10 cellular contexts compared by ENCODE assay signal in genomic region chr20:49616154-49617007, GRCh38.
"Had no signal": no experiment of that assay in that cellular context is flagged by ENCODE, and none has a peak within 500 bp of the region (broad histone marks: within the 10 kb centered on the region; RNA-seq: fewer than 3 reads in every experiment).

No MANE protein-coding gene starts in this region.

- H3K27me3 ChIP-seq: body of pancreas, sigmoid colon, thyroid gland, vagina had no signal

- DNase-seq: activated CD4-positive, alpha-beta T cell treated with anti-CD3 and anti-CD28 coated beads, Interleukin-2, amount 50 U/mL, for 1 hour; cortex of kidney; naive B cell; sigmoid colon; stimulated activated CD4-positive, alpha-beta T cell treated with anti-CD3 and anti-CD28 coated beads, Interleukin-15, amount 100 ng/mL, for 24 hours; stimulated activated CD4-positive, alpha-beta T cell treated with anti-CD3 and anti-CD28 coated beads, Interleukin-4, amount 100 ng/mL, for 4 hours; thyroid gland had no signal

- H3K36me3 ChIP-seq: sigmoid colon, thyroid gland, vagina had no signal

- H3K27ac ChIP-seq: sigmoid colon, thyroid gland, vagina had no signal

- H3K4me3 ChIP-seq: body of pancreas, sigmoid colon, thyroid gland, vagina had no signal

- H3K9me3 ChIP-seq: body of pancreas, sigmoid colon, thyroid gland, vagina had no signal

- ATAC-seq: WTC11 had no signal
